Comparison of ENCODE assay signal across 22 cellular contexts in genomic region chr14:48723841-48724495, GRCh38.
"Had no signal": no experiment of that assay in that cellular context is flagged by ENCODE, and none has a peak within 500 bp of the region (broad histone marks: within the 10 kb centered on the region; RNA-seq: fewer than 3 reads in every experiment).

No MANE protein-coding gene starts in this region.

- H3K4me3 Mint-ChIP-seq: activated CD4-positive, alpha-beta memory T cell treated with anti-CD3 and anti-CD28 coated beads, Interleukin-2, amount 10 ng/mL, durations not matched to agents 7 days and 5 days; activated CD8-positive, alpha-beta memory T cell treated with anti-CD3 and anti-CD28 coated beads, Interleukin-2, amount 10 ng/mL, durations not matched to agents 7 days and 5 days; activated naive CD8-positive, alpha-beta T cell treated with anti-CD3 and anti-CD28 coated beads for 36 hours had no signal

- H3K27me3 ChIP-seq: breast epithelium, left lung, tibial nerve, uterus had no signal

- H3K27ac ChIP-seq: breast epithelium, left lung, tibial nerve, uterus had no signal

- H3K4me1 Mint-ChIP-seq: activated CD4-positive, alpha-beta memory T cell treated with anti-CD3 and anti-CD28 coated beads, Interleukin-2, amount 10 ng/mL, durations not matched to agents 7 days and 5 days; activated CD8-positive, alpha-beta memory T cell treated with anti-CD3 and anti-CD28 coated beads, Interleukin-2, amount 10 ng/mL, durations not matched to agents 7 days and 5 days; activated naive CD8-positive, alpha-beta T cell treated with anti-CD3 and anti-CD28 coated beads for 36 hours had no signal

- ATAC-seq: activated CD8-positive, alpha-beta memory T cell treated with anti-CD3 and anti-CD28 coated beads, Interleukin-2, amount 10 ng/mL, durations not matched to agents 7 days and 5 days; left lung; right cardiac atrium; stimulated activated naive CD8-positive, alpha-beta T cell treated with anti-CD3 and anti-CD28 coated beads, Interleukin-15, Interleukin-2, amounts not matched to agents 100 U/mL and 50 U/mL, for 24 hours had no signal

- H3K36me3 Mint-ChIP-seq: activated CD8-positive, alpha-beta memory T cell treated with anti-CD3 and anti-CD28 coated beads, Interleukin-2, amount 10 ng/mL, durations not matched to agents 7 days and 5 days; activated naive CD8-positive, alpha-beta T cell treated with anti-CD3 and anti-CD28 coated beads for 36 hours had no signal

- H3K27me3 Mint-ChIP-seq: activated CD4-positive, alpha-beta memory T cell treated with anti-CD3 and anti-CD28 coated beads, Interleukin-2, amount 10 ng/mL, durations not matched to agents 7 days and 5 days; activated CD8-positive, alpha-beta memory T cell treated with anti-CD3 and anti-CD28 coated beads, Interleukin-2, amount 10 ng/mL, durations not matched to agents 7 days and 5 days; activated naive CD8-positive, alpha-beta T cell treated with anti-CD3 and anti-CD28 coated beads for 36 hours; progenitor cell of endocrine pancreas had no signal

- H3K36me3 ChIP-seq: breast epithelium, left lung, tibial nerve, uterus had no signal

- H3K4me1 ChIP-seq: breast epithelium, left lung, uterus had no signal

- FAIRE-seq: endometrium, frontal cortex, kidney had no signal

- H3K4me3 ChIP-seq: breast epithelium, coronary artery, left lung, tibial nerve, uterus had no signal

- H3K9me3 ChIP-seq: breast epithelium, left lung, tibial nerve, uterus had no signal

- DNase-seq: activated CD4-positive, alpha-beta memory T cell treated with anti-CD3 and anti-CD28 coated beads, Interleukin-2, amount 10 ng/mL, durations not matched to agents 7 days and 5 days; activated CD4-positive, alpha-beta T cell treated with anti-CD3 and anti-CD28 coated beads for 48 hours; activated CD4-positive, CD25-positive, alpha-beta regulatory T cell; activated CD8-positive, alpha-beta memory T cell treated with anti-CD3 and anti-CD28 coated beads, Interleukin-2, amount 10 ng/mL, durations not matched to agents 7 days and 5 days; activated naive CD4-positive, alpha-beta T cell; activated naive CD8-positive, alpha-beta T cell treated with anti-CD3 and anti-CD28 coated beads for 36 hours; amygdala; erythroblast; head of caudate nucleus; kidney; left lung; mammary epithelial cell; right cardiac atrium; stimulated activated naive CD8-positive, alpha-beta T cell treated with anti-CD3 and anti-CD28 coated beads, Interleukin-15, Interleukin-2, amounts not matched to agents 100 U/mL and 50 U/mL, for 24 hours; T1000; uterus had no signal

- H3K9me3 Mint-ChIP-seq: activated naive CD8-positive, alpha-beta T cell treated with anti-CD3 and anti-CD28 coated beads for 36 hours had no signal

- H3K27ac Mint-ChIP-seq: activated CD4-positive, alpha-beta memory T cell treated with anti-CD3 and anti-CD28 coated beads, Interleukin-2, amount 10 ng/mL, durations not matched to agents 7 days and 5 days; activated CD8-positive, alpha-beta memory T cell treated with anti-CD3 and anti-CD28 coated beads, Interleukin-2, amount 10 ng/mL, durations not matched to agents 7 days and 5 days; activated naive CD8-positive, alpha-beta T cell treated with anti-CD3 and anti-CD28 coated beads for 36 hours; progenitor cell of endocrine pancreas had no signal
